In the genomic region with DNA sequence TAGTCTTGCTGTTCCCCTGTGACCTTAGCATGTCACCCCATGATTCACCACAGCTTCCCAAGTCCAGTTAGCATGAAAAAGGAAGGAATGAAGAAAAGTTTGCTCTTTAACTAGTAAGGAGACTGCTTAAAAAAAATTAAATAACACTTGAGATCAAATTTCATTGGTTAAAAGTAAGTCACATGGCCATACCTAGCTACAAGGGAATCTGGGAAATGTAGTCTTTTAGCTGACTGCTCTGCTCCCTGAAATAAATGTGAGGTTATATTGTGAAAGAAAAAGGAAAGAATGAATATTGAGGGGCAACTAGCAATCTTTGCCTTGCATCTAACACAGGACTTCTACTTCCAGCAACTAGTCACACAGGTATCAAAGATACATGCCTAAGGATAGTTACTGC, we compare ENCODE assay signal across 16 cellular contexts.
A peak's percentile ranks its signal among the peaks of the same experiment; 100 is the strongest.
DNase-seq lines count a peak whose midpoint lies in the region; ATAC-seq, FAIRE-seq and TF ChIP-seq lines count a peak whose summit lies in the region.
"Had no signal": no experiment of that assay in that cellular context is flagged by ENCODE, and none has a peak within 500 bp of the region (broad histone marks: within the 10 kb centered on the region; RNA-seq: fewer than 3 reads in every experiment).

No MANE protein-coding gene starts in this region.

- H3K4me1 Mint-ChIP-seq in GM23338: no peaks in the 10 kb centered on the region
- no peaks in the 10 kb centered on the region for H3K4me1 Mint-ChIP-seq in stimulated activated effector memory CD8-positive, alpha-beta T cell treated with anti-CD3 and anti-CD28 coated beads, Interleukin-12 subunit alpha, Interleukin-12 subunit beta, amount 100 ng/mL, for 72 hours

- ATAC-seq in GM18868 (IDR thresholded peaks at IDR 0.05; ENCODE audit: unreplicated experiment): peak; percentile 50
- no peak for ATAC-seq in GM23338
- ATAC-seq in stimulated activated effector memory CD8-positive, alpha-beta T cell treated with anti-CD3 and anti-CD28 coated beads, Interleukin-12 subunit alpha, Interleukin-12 subunit beta, amount 100 ng/mL, for 72 hours: no peak
- ATAC-seq: HCT116 had no signal

- H4K20me1 ChIP-seq in GM23338 (replicated peaks; ENCODE audit: insufficient read depth): no peaks in the 10 kb centered on the region

- H3K27me3 Mint-ChIP-seq in GM23338 (ENCODE audit: insufficient read depth, low read depth, poor library complexity): no peaks in the 10 kb centered on the region
- H3K27me3 Mint-ChIP-seq: CD4-positive, alpha-beta memory T cell had no signal

- H3K4me3 ChIP-seq in GM23338 (no peak overlapping the region), bronchial epithelial cell (ENCODE audit: low read depth, low read length) (no peak overlapping the region)

- H3K79me2 ChIP-seq in GM23338 (replicated peaks; ENCODE audit: insufficient read depth): no peaks in the 10 kb centered on the region

- H3K9me3 Mint-ChIP-seq in GM23338: peaks cover 81% of the 10 kb centered on the region
- H3K9me3 Mint-ChIP-seq in stimulated activated effector memory CD8-positive, alpha-beta T cell treated with anti-CD3 and anti-CD28 coated beads, Interleukin-12 subunit alpha, Interleukin-12 subunit beta, amount 100 ng/mL, for 72 hours: peaks cover 3% of the 10 kb centered on the region

- H3K9me2 ChIP-seq in GM23338 (ENCODE audit: insufficient read depth): no peaks in the 10 kb centered on the region

- H3K4me2 ChIP-seq in GM23338: no peak overlapping the region

- DNase-seq in GM23338 (ENCODE audit: low spot score) (peak; percentile 46), HT1080 (ENCODE audit: low read depth) (peak; percentile 7), bronchial epithelial cell (ENCODE audit: low read depth) (peak; percentile 42), AML-193 (lab: John Stamatoyannopoulos, UW) (no peak), LoVo (ENCODE audit: low spot score) (no peak)
- no peak for DNase-seq in stimulated activated effector memory CD8-positive, alpha-beta T cell treated with anti-CD3 and anti-CD28 coated beads, Interleukin-12 subunit alpha, Interleukin-12 subunit beta, amount 100 ng/mL, for 72 hours (ENCODE audit: low spot score in 2 of 2)
- DNase-seq: BE2C; CD4-positive, alpha-beta memory T cell; DND-41; GDM1; NCI-H1092; NCI-H524; OCI-M1; T-helper 9 cell had no signal

- H3K27me3 ChIP-seq in GM23338 (ENCODE audit: insufficient read depth) (no peaks in the 10 kb centered on the region), bronchial epithelial cell (ENCODE audit: control insufficient read depth, insufficient read depth, low read length) (no peaks in the 10 kb centered on the region)
- H3K27me3 ChIP-seq: BE2C had no signal

- no peak overlapping the region for H3K27ac Mint-ChIP-seq in GM23338
- H3K27ac Mint-ChIP-seq in stimulated activated effector memory CD8-positive, alpha-beta T cell treated with anti-CD3 and anti-CD28 coated beads, Interleukin-12 subunit alpha, Interleukin-12 subunit beta, amount 100 ng/mL, for 72 hours: no peak overlapping the region
- H3K27ac Mint-ChIP-seq: CD4-positive, alpha-beta memory T cell had no signal

- no peak overlapping the region for H3K27ac ChIP-seq in GM23338 (ENCODE audit: low read depth)

- H3F3A ChIP-seq in GM23338 (replicated peaks; ENCODE audit: low read depth): no peaks in the 10 kb centered on the region

- FAIRE-seq in bronchial epithelial cell (lab: Jason Lieb, UNC): no peak

- H3K4me3 Mint-ChIP-seq in GM23338: no peak overlapping the region
- H3K4me3 Mint-ChIP-seq in stimulated activated effector memory CD8-positive, alpha-beta T cell treated with anti-CD3 and anti-CD28 coated beads, Interleukin-12 subunit alpha, Interleukin-12 subunit beta, amount 100 ng/mL, for 72 hours: no peak overlapping the region
- H3K4me3 Mint-ChIP-seq: CD4-positive, alpha-beta memory T cell had no signal

- peaks cover 16% of the 10 kb centered on the region; the same call in 2 of the 3 replicates for H3K36me3 Mint-ChIP-seq in GM23338 (ENCODE audit: low read depth)
- no peaks in the 10 kb centered on the region for H3K36me3 Mint-ChIP-seq in stimulated activated effector memory CD8-positive, alpha-beta T cell treated with anti-CD3 and anti-CD28 coated beads, Interleukin-12 subunit alpha, Interleukin-12 subunit beta, amount 100 ng/mL, for 72 hours

- TF ChIP-seq CTCF in GM23338 (conservative IDR thresholded peaks at IDR 0.05; ENCODE audit: low read depth in 2 of 2) (no peak), bronchial epithelial cell (IDR thresholded peaks at IDR 0.05; ENCODE audit: insufficient read depth, low read length, severe bottlenecking) (no peak)

- H3K36me3 ChIP-seq in GM23338 (ENCODE audit: insufficient read depth) (no peaks in the 10 kb centered on the region; the same call in 1 of the 2 replicates), bronchial epithelial cell (ENCODE audit: control insufficient read depth, insufficient read depth, low read length) (no peaks in the 10 kb centered on the region)
- H3K36me3 ChIP-seq: BE2C had no signal

- H2AFZ ChIP-seq in GM23338: no peak overlapping the region

- H3K4me1 ChIP-seq in GM23338 (ENCODE audit: insufficient read depth): peaks cover under 1% of the 10 kb centered on the region; the same call in 1 of the 2 replicates
- H3K4me1 ChIP-seq: BE2C had no signal

TF ChIP-seq in GM23338, 12 proteins besides CTCF, POLR2A, EP300 and RAD21 (continues in another document):
- no peak for TF ChIP-seq NANOG (IDR thresholded peaks at IDR 0.05; ENCODE audit: borderline replicate concordance)
- TF ChIP-seq STAT1 (IDR thresholded peaks at IDR 0.05; ENCODE audit: unreplicated experiment): no peak
- TF ChIP-seq, protein P1, sequence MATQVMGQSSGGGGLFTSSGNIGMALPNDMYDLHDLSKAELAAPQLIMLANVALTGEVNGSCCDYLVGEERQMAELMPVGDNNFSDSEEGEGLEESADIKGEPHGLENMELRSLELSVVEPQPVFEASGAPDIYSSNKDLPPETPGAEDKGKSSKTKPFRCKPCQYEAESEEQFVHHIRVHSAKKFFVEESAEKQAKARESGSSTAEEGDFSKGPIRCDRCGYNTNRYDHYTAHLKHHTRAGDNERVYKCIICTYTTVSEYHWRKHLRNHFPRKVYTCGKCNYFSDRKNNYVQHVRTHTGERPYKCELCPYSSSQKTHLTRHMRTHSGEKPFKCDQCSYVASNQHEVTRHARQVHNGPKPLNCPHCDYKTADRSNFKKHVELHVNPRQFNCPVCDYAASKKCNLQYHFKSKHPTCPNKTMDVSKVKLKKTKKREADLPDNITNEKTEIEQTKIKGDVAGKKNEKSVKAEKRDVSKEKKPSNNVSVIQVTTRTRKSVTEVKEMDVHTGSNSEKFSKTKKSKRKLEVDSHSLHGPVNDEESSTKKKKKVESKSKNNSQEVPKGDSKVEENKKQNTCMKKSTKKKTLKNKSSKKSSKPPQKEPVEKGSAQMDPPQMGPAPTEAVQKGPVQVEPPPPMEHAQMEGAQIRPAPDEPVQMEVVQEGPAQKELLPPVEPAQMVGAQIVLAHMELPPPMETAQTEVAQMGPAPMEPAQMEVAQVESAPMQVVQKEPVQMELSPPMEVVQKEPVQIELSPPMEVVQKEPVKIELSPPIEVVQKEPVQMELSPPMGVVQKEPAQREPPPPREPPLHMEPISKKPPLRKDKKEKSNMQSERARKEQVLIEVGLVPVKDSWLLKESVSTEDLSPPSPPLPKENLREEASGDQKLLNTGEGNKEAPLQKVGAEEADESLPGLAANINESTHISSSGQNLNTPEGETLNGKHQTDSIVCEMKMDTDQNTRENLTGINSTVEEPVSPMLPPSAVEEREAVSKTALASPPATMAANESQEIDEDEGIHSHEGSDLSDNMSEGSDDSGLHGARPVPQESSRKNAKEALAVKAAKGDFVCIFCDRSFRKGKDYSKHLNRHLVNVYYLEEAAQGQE (IDR thresholded peaks at IDR 0.05; ENCODE audit: unreplicated experiment): no peak
- no peak for TF ChIP-seq ZNF331 (CRISPR knock-in tag; IDR thresholded peaks at IDR 0.05; ENCODE audit: low read depth)
- TF ChIP-seq EZH2 (IDR thresholded peaks at IDR 0.05; ENCODE audit: low read depth, unreplicated experiment): no peak
- TF ChIP-seq EZH2phosphoT487 (IDR thresholded peaks at IDR 0.05; ENCODE audit: unreplicated experiment): no peak
- TF ChIP-seq, protein P2, sequence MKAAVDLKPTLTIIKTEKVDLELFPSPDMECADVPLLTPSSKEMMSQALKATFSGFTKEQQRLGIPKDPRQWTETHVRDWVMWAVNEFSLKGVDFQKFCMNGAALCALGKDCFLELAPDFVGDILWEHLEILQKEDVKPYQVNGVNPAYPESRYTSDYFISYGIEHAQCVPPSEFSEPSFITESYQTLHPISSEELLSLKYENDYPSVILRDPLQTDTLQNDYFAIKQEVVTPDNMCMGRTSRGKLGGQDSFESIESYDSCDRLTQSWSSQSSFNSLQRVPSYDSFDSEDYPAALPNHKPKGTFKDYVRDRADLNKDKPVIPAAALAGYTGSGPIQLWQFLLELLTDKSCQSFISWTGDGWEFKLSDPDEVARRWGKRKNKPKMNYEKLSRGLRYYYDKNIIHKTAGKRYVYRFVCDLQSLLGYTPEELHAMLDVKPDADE (IDR thresholded peaks at IDR 0.05): no peak

Comparison
In these comparisons a context has a peak if more than half of its experiments do, and no peak if none do; other contexts are left out.
1. DNase-seq: peak in GM23338 (single experiment), HT1080 (single experiment) and bronchial epithelial cell (single experiment); none in AML-193 (0 of 2), stimulated activated effector memory CD8-positive, alpha-beta T cell treated with anti-CD3 and anti-CD28 coated beads, Interleukin-12 subunit alpha, Interleukin-12 subunit beta, amount 100 ng/mL, for 72 hours (0 of 2) and LoVo (single experiment).